33 cellular contexts compared by ENCODE assay signal in the genomic region with DNA sequence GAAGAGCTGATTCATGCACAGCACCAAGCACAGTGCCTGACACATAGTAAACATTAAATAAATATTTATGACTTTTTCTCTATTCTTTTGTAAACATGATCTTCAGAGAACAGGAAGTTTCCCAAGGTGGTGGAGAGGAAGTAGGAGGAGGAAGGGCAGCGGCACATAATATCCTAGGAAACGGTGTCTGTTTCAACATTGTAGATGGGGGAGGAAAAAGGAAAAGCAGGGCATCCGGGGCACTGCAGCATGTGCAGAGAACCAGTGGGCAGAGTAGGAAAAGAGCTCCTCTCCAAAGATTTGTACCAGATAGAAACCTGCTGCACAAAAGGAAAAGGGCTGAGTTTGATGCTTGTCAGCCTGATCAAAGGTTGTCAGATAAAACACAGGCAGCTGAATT.
"Had no signal": no experiment of that assay in that cellular context is flagged by ENCODE, and none has a peak within 500 bp of the region (broad histone marks: within the 10 kb centered on the region; RNA-seq: fewer than 3 reads in every experiment).

No MANE protein-coding gene starts in this region.

- H3K27me3 ChIP-seq: adrenal gland, body of pancreas, brain microvascular endothelial cell, breast epithelium had no signal

- DNase-seq: activated CD4-positive, alpha-beta memory T cell treated with anti-CD3 and anti-CD28 coated beads, Interleukin-2, amount 10 ng/mL, durations not matched to agents 7 days and 5 days; activated CD4-positive, alpha-beta T cell treated with anti-CD3 and anti-CD28 coated beads for 1 hour; activated CD4-positive, alpha-beta T cell treated with anti-CD3 and anti-CD28 coated beads for 36 hours; activated CD4-positive, alpha-beta T cell treated with anti-CD3 and anti-CD28 coated beads for 48 hours; activated CD4-positive, alpha-beta T cell treated with anti-CD3 and anti-CD28 coated beads, Interleukin-2, amount 10 ng/mL, durations not matched to agents 7 days and 5 days; activated CD4-positive, alpha-beta T cell treated with anti-CD3 and anti-CD28 coated beads, Interleukin-2, amount 50 U/mL, for 48 hours; activated CD4-positive, CD25-positive, alpha-beta regulatory T cell; activated CD8-positive, alpha-beta memory T cell treated with anti-CD3 and anti-CD28 coated beads for 24 hours; activated CD8-positive, alpha-beta memory T cell treated with anti-CD3 and anti-CD28 coated beads, Interleukin-2, amount 10 ng/mL, durations not matched to agents 7 days and 5 days; activated CD8-positive, alpha-beta memory T cell treated with anti-CD3 and anti-CD28 coated beads, Interleukin-2, amount 50 U/mL, for 48 hours; activated CD8-positive, alpha-beta T cell treated with anti-CD3 and anti-CD28 coated beads, Interleukin-2, amount 10 ng/mL, durations not matched to agents 7 days and 5 days; activated effector memory CD4-positive, alpha-beta T cell treated with Interleukin-2 at 50 U/mL for 16 hours; activated gamma-delta T cell treated with Interleukin-2 at 50 U/mL for 16 hours; activated naive CD4-positive, alpha-beta T cell; activated naive CD4-positive, alpha-beta T cell treated with anti-CD3 and anti-CD28 coated beads for 36 hours; activated naive CD4-positive, alpha-beta T cell treated with anti-CD3 and anti-CD28 coated beads, Interleukin-2, amount 50 U/mL, for 16 hours; activated naive CD8-positive, alpha-beta T cell treated with anti-CD3 and anti-CD28 coated beads for 36 hours; activated T-cell treated with anti-CD3 and anti-CD28 coated beads, Interleukin-2, amount 50 U/mL, for 24 hours; activated T-cell treated with anti-CD3 and anti-CD28 coated beads, Interleukin-2, amount 50 U/mL, for 48 hours; amniotic stem cell; aorta; body of pancreas; brain microvascular endothelial cell; central memory CD4-positive, alpha-beta T cell; T-helper 1 cell; T-helper 2 cell; T-helper 9 cell; WERI-Rb-1 had no signal

- ATAC-seq: activated CD4-positive, alpha-beta T cell treated with anti-CD3 and anti-CD28 coated beads for 36 hours; activated CD4-positive, CD25-positive, alpha-beta regulatory T cell treated with anti-CD3 and anti-CD28 coated beads, Interleukin-2, amount 50 U/mL, for 24 hours; activated CD8-positive, alpha-beta memory T cell treated with anti-CD3 and anti-CD28 coated beads, Interleukin-2, amount 10 ng/mL, durations not matched to agents 7 days and 5 days; activated CD8-positive, alpha-beta T cell treated with anti-CD3 and anti-CD28 coated beads, Interleukin-2, amount 10 ng/mL, durations not matched to agents 7 days and 5 days; activated naive CD4-positive, alpha-beta T cell treated with anti-CD3 and anti-CD28 coated beads, Interleukin-2, amount 50 U/mL, for 72 hours; body of pancreas; WTC11 had no signal

- H3K9me3 ChIP-seq: adrenal gland, body of pancreas, breast epithelium had no signal

- H3K27ac ChIP-seq: adrenal gland, body of pancreas, brain microvascular endothelial cell, breast epithelium, WERI-Rb-1 had no signal

- H3K4me3 ChIP-seq: adrenal gland, body of pancreas, breast epithelium had no signal

- H3K4me1 ChIP-seq: adrenal gland, body of pancreas, breast epithelium had no signal

- H3K36me3 ChIP-seq: adrenal gland, brain microvascular endothelial cell, breast epithelium, WERI-Rb-1 had no signal
